Comparison of ENCODE assay signal across 1 cellular context in genomic region chr2:222761888-222762287, GRCh38.
TF ChIP-seq lines count a peak whose summit lies in the region.

No MANE protein-coding gene starts in this region.

TF ChIP-seq in endothelial cell of umbilical vein, 7 proteins besides CTCF, POLR2A, EP300 and RAD21:
- TF ChIP-seq GATA2 (IDR thresholded peaks at IDR 0.05; ENCODE audit: insufficient read depth, insufficient read length, low read depth, low read length) = no peak
- no peak for TF ChIP-seq MAX (IDR thresholded peaks at IDR 0.05; ENCODE audit: insufficient read depth, insufficient read length)
- no peak for TF ChIP-seq JUN (IDR thresholded peaks at IDR 0.05; ENCODE audit: borderline replicate concordance, insufficient read depth, insufficient read length, low read depth)
- no peak for TF ChIP-seq POLR2AphosphoS5 (IDR thresholded peaks at IDR 0.05; ENCODE audit: insufficient read depth, low read depth, low read length)
- no peak for TF ChIP-seq MYC (IDR thresholded peaks at IDR 0.05; ENCODE audit: low read depth, low read length)
- TF ChIP-seq EZH2 (IDR thresholded peaks at IDR 0.05; ENCODE audit: borderline replicate concordance, low read depth, low read length, severe bottlenecking) = no peak
- no peak for TF ChIP-seq FOS (IDR thresholded peaks at IDR 0.05; ENCODE audit: borderline replicate concordance, insufficient read depth, low read length)
